In genomic region chr22:41048791-41049717, GRCh38 we compare ENCODE assay signal across 8 cellular contexts. TPM values are rescaled to one million over a fixed set of nuclear protein-coding genes. Genes with fewer than 3 reads are reported as not detected.
DNase-seq lines count a peak whose midpoint lies in the region; ATAC-seq lines count a peak whose summit lies in the region.

No MANE protein-coding gene starts in this region.

- ATAC-seq in Right ventricle myocardium superior (ENCODE audit: poor library complexity) (peak; percentile 91), HG03159 (IDR thresholded peaks at IDR 0.05; ENCODE audit: unreplicated experiment) (no peak)

- DNase-seq in D341Med (ENCODE audit: low spot score) = peak; percentile 90
- DNase-seq in SK-N-DZ (ENCODE audit: low spot score) = peak; percentile 94
- DNase-seq in Right ventricle myocardium superior = peak; percentile 86
- peak; percentile 22 for DNase-seq in pons (ENCODE audit: low spot score)
- no peak for DNase-seq in RPMI8226
- DNase-seq in SKM-1 (lab: John Stamatoyannopoulos, UW; ENCODE audit: unreplicated experiment) = no peak
- DNase-seq in epidermal melanocyte (ENCODE audit: insufficient read length, low spot score) = no peak

- intact Hi-C loops in Right ventricle myocardium superior (cut with DNase I) = no loop called here

RNA-seq across cellular contexts. Expression of gene EP300, which starts 43.3 kb away (rescaled TPM):
- 14.6 and 16.4 TPM in 2 replicates for polyA plus RNA-seq in SK-N-DZ (2014; cell fraction: cytosol; rRNA removed)
- polyA plus RNA-seq in SK-N-DZ (2014; cell fraction: nucleus; rRNA removed) = 12.8 and 18.6 TPM in 2 replicates
- total RNA-seq in Right ventricle myocardium superior = 24.2 TPM

Comparison
In these comparisons a context has a peak if more than half of its experiments do, and no peak if none do; other contexts are left out.
1. DNase-seq: peak in D341Med (single experiment), SK-N-DZ (single experiment), Right ventricle myocardium superior (single experiment) and pons (single experiment); none in RPMI8226 (single experiment), SKM-1 (single experiment) and epidermal melanocyte (single experiment).